In genomic region chr5:175691761-175692160, GRCh38 we compare ENCODE assay signal across 29 cellular contexts. TPM values are rescaled to one million over a fixed set of nuclear protein-coding genes. Genes with fewer than 3 reads are reported as not detected.
DNase-seq lines count a peak whose midpoint lies in the region; ATAC-seq, FAIRE-seq and TF ChIP-seq lines count a peak whose summit lies in the region.
"Had no signal": no experiment of that assay in that cellular context is flagged by ENCODE, and none has a peak within 500 bp of the region (broad histone marks: within the 10 kb centered on the region; RNA-seq: fewer than 3 reads in every experiment).

No MANE protein-coding gene starts in this region.

- TF ChIP-seq POLR2A in right lobe of liver (IDR thresholded peaks at IDR 0.05) (no peak), HepG2 (IDR thresholded peaks at IDR 0.05; ENCODE audit: insufficient read depth in 1 of 2, low read depth in 2 of 2, low read length in 2 of 2) (no peak)

- no peaks in the 10 kb centered on the region for H3K4me1 ChIP-seq in right lobe of liver
- peaks cover 25% of the 10 kb centered on the region for H3K4me1 ChIP-seq in HepG2 (ENCODE audit: insufficient read depth, low read length)
- H3K4me1 ChIP-seq: SJSA1 had no signal

- H3K9me3 ChIP-seq in right lobe of liver: no peaks in the 10 kb centered on the region
- H3K9me3 ChIP-seq in HepG2 (ENCODE audit: low read length): no peaks in the 10 kb centered on the region
- H3K9me3 ChIP-seq: BLaER1, Caco-2, HAP-1, SJSA1 had no signal

- H3K4me3 ChIP-seq in right lobe of liver: no peak overlapping the region
- no peak overlapping the region for H3K4me3 ChIP-seq in HepG2 (replicated peaks in 1 of 3; ENCODE audit: insufficient read depth in 1 of 3, low read depth in 2 of 3, low read length in 3 of 3)
- H3K4me3 ChIP-seq: BLaER1, GM12878, GM23338, HAP-1, PC-9, SJSA1 had no signal

- TF ChIP-seq CTCF in right lobe of liver (IDR thresholded peaks at IDR 0.05) (no peak), HepG2 (CRISPR knock-in tag; IDR thresholded peaks at IDR 0.05) (no peak), MCF 10A (IDR thresholded peaks at IDR 0.05; ENCODE audit: unreplicated experiment) (no peak)

- no peak for TF ChIP-seq EP300 in HepG2 (IDR thresholded peaks at IDR 0.05; ENCODE audit: low read depth in 2 of 2, low read length in 2 of 2)
- no peak for TF ChIP-seq EP300 in HepG2 (CRISPR knock-in tag; IDR thresholded peaks at IDR 0.05; ENCODE audit: borderline replicate concordance)

- no peaks in the 10 kb centered on the region for H3K27me3 Mint-ChIP-seq in dendritic cell treated with granulocyte-macrophage colony-stimulating factor and Interleukin-4, amounts not matched to agents 40 ng/mL and 50 ng/mL, for 4 days
- peaks cover 64% of the 10 kb centered on the region for H3K27me3 Mint-ChIP-seq in MCF 10A (ENCODE audit: insufficient read depth, unreplicated experiment)

- H3K79me2 ChIP-seq in HepG2 (ENCODE audit: insufficient read depth, low read length): no peaks in the 10 kb centered on the region

- H3K36me3 ChIP-seq in right lobe of liver (no peaks in the 10 kb centered on the region), HepG2 (replicated peaks in 1 of 2; ENCODE audit: control insufficient read depth in 1 of 2, insufficient read depth in 2 of 2, low read length in 2 of 2) (no peaks in the 10 kb centered on the region)
- H3K36me3 ChIP-seq: HAP-1, SJSA1 had no signal

- DNase-seq in right lobe of liver: peak in 2 of 3 donors; percentile 18 to 21
- no peak for DNase-seq in HepG2 (ENCODE audit: low spot score)
- DNase-seq in posterior vena cava (ENCODE audit: low spot score): peak; percentile 50
- DNase-seq in NK-92 treated with Interleukin-12 subunit alpha and Interleukin-12 subunit beta, amount 100 ng/mL, for 24 hours (lab: John Stamatoyannopoulos, UW): no peak
- no peak for DNase-seq in MCF 10A (ENCODE audit: unreplicated experiment)
- DNase-seq in islet precursor cell: no peak
- DNase-seq: Caco-2; CD8-positive, alpha-beta T cell; EL; HFFc6; NCI-H1092; NCI-H1417 treated with DMSO at 0.1 percent for 48 hours; NCI-H1694 treated with DMSO at 0.1 percent for 48 hours; NCI-H2081; NCI-H345; NCI-H526; PC-9; Right ventricle myocardium superior had no signal

- H3K27me3 ChIP-seq in right lobe of liver (no peaks in the 10 kb centered on the region), HepG2 (ENCODE audit: control insufficient read depth in 1 of 2, insufficient read depth in 2 of 2, low read length in 2 of 2) (peaks cover 1 to 14% of the 10 kb centered on the region in 2 experiments; a peak in 2 of 5 replicates)
- H3K27me3 ChIP-seq: BLaER1 had no signal

- ATAC-seq in right lobe of liver: no peak
- no peak for ATAC-seq in HepG2
- no peak for ATAC-seq in GM21825 (IDR thresholded peaks at IDR 0.05; ENCODE audit: unreplicated experiment)
- ATAC-seq: CD8-positive, alpha-beta T cell had no signal

- peak overlapping the region; percentile 58 for H3K4me3 Mint-ChIP-seq in dendritic cell treated with granulocyte-macrophage colony-stimulating factor and Interleukin-4, amounts not matched to agents 40 ng/mL and 50 ng/mL, for 4 days
- H3K4me3 Mint-ChIP-seq in MCF 10A (ENCODE audit: unreplicated experiment): no peak overlapping the region
- H3K4me3 Mint-ChIP-seq: CD8-positive, alpha-beta T cell; GM23338; HFFc6; IgD-negative memory B cell had no signal

- peaks cover 57% of the 10 kb centered on the region for H3K36me3 Mint-ChIP-seq in dendritic cell treated with granulocyte-macrophage colony-stimulating factor and Interleukin-4, amounts not matched to agents 40 ng/mL and 50 ng/mL, for 4 days (ENCODE audit: low read depth)
- no peaks in the 10 kb centered on the region for H3K36me3 Mint-ChIP-seq in MCF 10A (ENCODE audit: insufficient read depth, unreplicated experiment)

- H2AFZ ChIP-seq in HepG2 (ENCODE audit: low read length): no peak overlapping the region
- H2AFZ ChIP-seq: PC-9 had no signal

- no peak for FAIRE-seq in HepG2 (lab: Jason Lieb, UNC)
- FAIRE-seq: A204.1, GM12878 had no signal

- H3K9me3 Mint-ChIP-seq in dendritic cell treated with granulocyte-macrophage colony-stimulating factor and Interleukin-4, amounts not matched to agents 40 ng/mL and 50 ng/mL, for 4 days: no peaks in the 10 kb centered on the region
- no peaks in the 10 kb centered on the region for H3K9me3 Mint-ChIP-seq in MCF 10A (ENCODE audit: unreplicated experiment)
- H3K9me3 Mint-ChIP-seq: CD8-positive, alpha-beta T cell; GM23338; IgD-negative memory B cell had no signal

- peaks cover 93% of the 10 kb centered on the region for H3K4me1 Mint-ChIP-seq in dendritic cell treated with granulocyte-macrophage colony-stimulating factor and Interleukin-4, amounts not matched to agents 40 ng/mL and 50 ng/mL, for 4 days (ENCODE audit: low read depth)
- H3K4me1 Mint-ChIP-seq in MCF 10A (ENCODE audit: insufficient read depth, unreplicated experiment): peaks cover 7% of the 10 kb centered on the region

- H3K27ac Mint-ChIP-seq in dendritic cell treated with granulocyte-macrophage colony-stimulating factor and Interleukin-4, amounts not matched to agents 40 ng/mL and 50 ng/mL, for 4 days: peak overlapping the region; percentile 89
- H3K27ac Mint-ChIP-seq in MCF 10A (ENCODE audit: low read depth, unreplicated experiment): no peak overlapping the region
- H3K27ac Mint-ChIP-seq: GM23338, HFFc6, IgD-negative memory B cell had no signal

- H3K9ac ChIP-seq in HepG2 (ENCODE audit: insufficient read depth, low read depth, low read length): no peak overlapping the region
- H3K9ac ChIP-seq: KMS-11 had no signal

- H3K4me2 ChIP-seq in HepG2 (ENCODE audit: low read depth, low read length): no peak overlapping the region
- H3K4me2 ChIP-seq: GM23338, KMS-11, PC-9 had no signal

- no peaks in the 10 kb centered on the region for H4K20me1 ChIP-seq in HepG2 (ENCODE audit: insufficient read depth, low read length)
- H4K20me1 ChIP-seq: BLaER1 had no signal

- 60% methylated on average over 3 of the region's 5 CpGs for WGBS in right lobe of liver (ENCODE audit: insufficient coverage, low coverage, low lambda C conversion rate, missing lambda C conversion rate)
- WGBS in HepG2 (ENCODE audit: low lambda C conversion rate): 56% methylated on average over 4 of the region's 5 CpGs

- CTCF ChIA-PET in HepG2 (lab: Yijun Ruan, JAX; ENCODE audit: low intra/inter-chr PET ratio, low total read pairs): no interaction called here
- CTCF ChIA-PET in MCF 10A (lab: Yijun Ruan, JAX): no interaction called here

- H3K27ac ChIP-seq in right lobe of liver: no peak overlapping the region
- no peak overlapping the region for H3K27ac ChIP-seq in HepG2 (ENCODE audit: extremely low read length, insufficient read depth, low read length)
- H3K27ac ChIP-seq: KMS-11, PC-9, SJSA1 had no signal

- in situ Hi-C loops in HepG2 (cut with HindIII; ENCODE audit: extremely low pct_ligation_motif_present, low pct_unique_long_range_greater_than_20kb): no loop called here

- intact Hi-C loops in right lobe of liver (cut with DNase I) (no loop called here), HepG2 (cut with micrococcal nuclease; ENCODE audit: unreplicated experiment) (no loop called here), posterior vena cava (cut with DNase I) (loop anchor here in 1 of 2 donors (10.0 kb wide), 1 partner anchor 157 kb away; no protein-coding TSS in a partner anchor), MCF 10A (cut with micrococcal nuclease) (no loop called here)
- intact Hi-C loops in dendritic cell treated with granulocyte-macrophage colony-stimulating factor and Interleukin-4, amounts not matched to agents 40 ng/mL and 50 ng/mL, for 4 days (cut with micrococcal nuclease): loop anchor here (10.0 kb wide), 1 partner anchor 97 kb away; no protein-coding TSS in a partner anchor

- POLR2A ChIA-PET in HepG2 (lab: Yijun Ruan, JAX) (no interaction called here), MCF 10A (lab: Yijun Ruan, JAX) (no interaction called here)

- no TSS peak for BruUV-seq in HepG2 (replicated peaks; lab: Mats Ljungman, UMichigan)
- no TSS peak for BruUV-seq in MCF 10A (replicated peaks; lab: Mats Ljungman, UMichigan)

- TF ChIP-seq RAD21 in HepG2 (CRISPR knock-in tag; IDR thresholded peaks at IDR 0.05): no peak

TF ChIP-seq in HepG2, 621 proteins besides CTCF, POLR2A, EP300 and RAD21 (continues in another document):
- TF ChIP-seq KAT2B (IDR thresholded peaks at IDR 0.05; ENCODE audit: borderline replicate concordance, low read depth, low read length) (no peak), IKZF4 (CRISPR knock-in tag; IDR thresholded peaks at IDR 0.05; ENCODE audit: borderline replicate concordance, low read depth, not compliant biosample characterization) (no peak), ZSCAN20 (CRISPR knock-in tag; IDR thresholded peaks at IDR 0.05; ENCODE audit: borderline replicate concordance) (no peak), NKX3-1 (CRISPR knock-in tag; IDR thresholded peaks at IDR 0.05) (no peak), ZNF879 (CRISPR knock-in tag; IDR thresholded peaks at IDR 0.05) (no peak)

RNA-seq across cellular contexts. Expression of gene HRH2, which starts 33.9 kb away (rescaled TPM):
- total RNA-seq in right lobe of liver (1 to 10 TPM in 2 of 6 experiments, under 1 TPM in 4; 0.29 to 2.5 (median 0.87) TPM), HepG2 (2016; rRNA removed; fragmentation: Illumina TruSeq; extraction: Trizol) (not detected in 2 replicates), posterior vena cava (1 to 10 TPM; 6.9 to 8.2 TPM), MCF 10A (2022) (not detected in 2 replicates)
- not detected in 2 replicates for total RNA-seq in HepG2 (2016; cell fraction: cytosol; rRNA removed; fragmentation: Illumina TruSeq; extraction: Trizol; ENCODE audit: low read depth)
- total RNA-seq in HepG2 (2016; cell fraction: insoluble cytoplasmic fraction; rRNA removed; fragmentation: Illumina TruSeq; extraction: Trizol): not detected in 2 replicates
- not detected in 2 replicates for total RNA-seq in HepG2 (2016; cell fraction: membrane; rRNA removed; fragmentation: Illumina TruSeq; extraction: Trizol)
- total RNA-seq in HepG2 (2016; cell fraction: nucleus; rRNA removed; fragmentation: Illumina TruSeq; extraction: Trizol): not detected in 2 replicates
- not detected in 2 replicates for polyA plus RNA-seq in HepG2 (2011; rRNA removed)
- not detected in 2 replicates for polyA plus RNA-seq in HepG2 (2011; cell fraction: cytosol; rRNA removed)
- polyA plus RNA-seq in HepG2 (2011; cell fraction: nucleus; rRNA removed): not detected in 2 replicates
- polyA plus RNA-seq in HepG2 (2012): not detected in 2 replicates
- not detected in 2 replicates for polyA plus RNA-seq in HepG2 (2016; cell fraction: cytosol; fragmentation: Illumina TruSeq; extraction: Trizol; ENCODE audit: low read depth)
- not detected in 2 replicates for polyA plus RNA-seq in HepG2 (2016; cell fraction: insoluble cytoplasmic fraction; fragmentation: Illumina TruSeq; extraction: Trizol; ENCODE audit: low read depth)
- not detected in 2 replicates for polyA plus RNA-seq in HepG2 (2016; cell fraction: membrane; fragmentation: Illumina TruSeq; extraction: Trizol; ENCODE audit: low read depth)
- not detected in 2 replicates for polyA plus RNA-seq in HepG2 (2016; cell fraction: nucleus; fragmentation: Illumina TruSeq; extraction: Trizol; ENCODE audit: insufficient read depth, low read depth)
- 0.04 TPM in 1 of 2 replicates, not detected in the other for polyA minus RNA-seq in HepG2 (2011; rRNA and poly(A)+ RNA removed; ENCODE audit: low replicate concordance)
- polyA minus RNA-seq in HepG2 (2011; cell fraction: cytosol; rRNA and poly(A)+ RNA removed): not detected in 2 replicates
- not detected in 2 replicates for polyA minus RNA-seq in HepG2 (2011; cell fraction: nucleus; rRNA and poly(A)+ RNA removed)
- total RNA-seq: Caco-2, HFFc6, PC-9, SJSA1 had no signal
- polyA plus RNA-seq: AG04450 had no signal

Comparison
In these comparisons a context has a peak if more than half of its experiments do, and no peak if none do; other contexts are left out.
1. DNase-seq: peak in right lobe of liver (2 of 3) and posterior vena cava (single experiment); none in HepG2 (single experiment), NK-92 treated with Interleukin-12 subunit alpha and Interleukin-12 subunit beta, amount 100 ng/mL, for 24 hours (single experiment), MCF 10A (single experiment) and islet precursor cell (single experiment).